1 cellular context compared by ENCODE assay signal in genomic region chr20:46058656-46059281, GRCh38.
TF ChIP-seq lines count a peak whose summit lies in the region.

No MANE protein-coding gene starts in this region.

TF ChIP-seq in GM12878, 131 proteins besides CTCF, POLR2A, EP300 and RAD21:
- no peak for TF ChIP-seq ATF3 (IDR thresholded peaks at IDR 0.05; ENCODE audit: borderline replicate concordance, extremely low read depth, low read depth, low read length)
- no peak for TF ChIP-seq USF1 (IDR thresholded peaks at IDR 0.05; ENCODE audit: borderline replicate concordance, extremely low read length, insufficient read depth, low read depth, low read length)
- no peak for TF ChIP-seq ZBTB4 (CRISPR knock-in tag; IDR thresholded peaks at IDR 0.05)
- TF ChIP-seq SMAD5 (IDR thresholded peaks at IDR 0.05; ENCODE audit: low read depth), result no peak
- no peak for TF ChIP-seq RELA (IDR thresholded peaks at IDR 0.05; ENCODE audit: borderline replicate concordance, partially characterized antibody)
- no peak for TF ChIP-seq CEBPB (IDR thresholded peaks at IDR 0.05; ENCODE audit: borderline replicate concordance in 1 of 2, low read depth in 2 of 2, low read length in 2 of 2)
- no peak for TF ChIP-seq CHD2 (IDR thresholded peaks at IDR 0.05; ENCODE audit: borderline replicate concordance, low read depth, low read length)
- no peak for TF ChIP-seq E2F4 (IDR thresholded peaks at IDR 0.05; ENCODE audit: low read depth, low read length)
- no peak for TF ChIP-seq ATF2 (IDR thresholded peaks at IDR 0.05; ENCODE audit: low read length)
- no peak for TF ChIP-seq NFYA (IDR thresholded peaks at IDR 0.05; ENCODE audit: borderline replicate concordance, low read depth, low read length)
- no peak for TF ChIP-seq GATAD2B (conservative IDR thresholded peaks at IDR 0.05; ENCODE audit: low read depth)
